9 cellular contexts compared by ENCODE assay signal in the genomic region with DNA sequence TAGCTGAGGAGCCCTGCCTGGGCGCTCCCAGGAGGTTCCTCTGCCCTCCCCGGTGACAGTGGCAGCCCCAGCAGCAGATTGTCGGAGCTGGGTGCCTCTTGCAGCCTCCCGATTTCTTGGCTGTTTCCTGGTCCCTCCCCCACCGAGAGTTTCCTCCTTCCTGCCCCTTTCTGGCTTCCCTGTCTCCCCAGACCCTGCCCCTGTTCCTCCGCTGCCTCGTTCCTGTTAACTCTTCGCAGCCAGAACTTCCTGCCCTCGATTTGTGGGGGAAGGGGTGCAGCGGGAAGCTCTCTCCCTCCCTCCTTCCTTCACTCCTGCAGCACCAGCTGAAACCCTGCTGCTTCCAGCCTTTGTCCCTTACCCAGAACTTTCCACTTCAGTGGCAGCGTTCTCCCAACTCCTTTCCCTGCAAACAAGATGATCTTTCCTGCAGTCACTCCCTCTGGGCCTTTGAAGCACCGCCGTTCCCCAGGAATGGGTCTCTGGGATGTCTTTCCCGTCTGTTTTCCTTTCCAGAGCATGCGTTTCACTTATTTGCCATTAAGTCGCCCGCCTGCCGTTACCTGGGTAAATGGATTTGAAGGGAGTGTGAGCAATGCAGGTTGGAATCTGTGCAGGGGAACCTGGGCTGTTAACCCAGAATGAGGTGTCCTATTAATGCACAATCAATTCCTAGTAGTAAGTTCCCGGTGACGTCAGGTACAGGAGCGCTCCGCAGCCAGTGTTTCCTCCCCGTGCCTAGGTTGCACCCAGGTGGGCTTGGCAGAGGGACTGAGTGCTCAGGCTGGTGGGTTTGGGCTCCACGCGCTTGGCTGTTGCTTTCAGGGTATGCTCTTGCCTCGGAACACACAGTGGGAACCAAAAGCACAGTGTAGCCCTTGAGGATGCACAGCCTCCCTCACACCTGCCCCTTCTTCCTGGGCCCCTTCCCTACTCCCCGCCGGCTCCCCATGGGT. TPM values are rescaled to one million over a fixed set of nuclear protein-coding genes. Genes with fewer than 3 reads are reported as not detected.
DNase-seq lines count a peak whose midpoint lies in the region; ATAC-seq and TF ChIP-seq lines count a peak whose summit lies in the region.
"Had no signal": no experiment of that assay in that cellular context is flagged by ENCODE, and none has a peak within 500 bp of the region (broad histone marks: within the 10 kb centered on the region; RNA-seq: fewer than 3 reads in every experiment).

No MANE protein-coding gene starts in this region.

- H3K4me3 Mint-ChIP-seq in naive thymus-derived CD4-positive, alpha-beta T cell = peak overlapping the region; percentile 91 to 99 (median 96)

- POLR2A ChIA-PET in naive thymus-derived CD4-positive, alpha-beta T cell (lab: Charles Lee) = interaction anchor here (0.6 to 15.1 kb wide), 23 partner anchors 8 to 214 kb away, joined by 3 to 729 read pairs (median 5); a partner anchor contains a TSS

- no peaks in the 10 kb centered on the region for H3K9me3 ChIP-seq in naive thymus-derived CD4-positive, alpha-beta T cell (ENCODE audit: control insufficient read depth in 2 of 3, low read length in 3 of 3)
- H3K9me3 ChIP-seq: SJSA1 had no signal

- H3K4me3 ChIP-seq in epithelial cell of esophagus (ENCODE audit: low read length) = peak overlapping the region; percentile 20
- H3K4me3 ChIP-seq in naive thymus-derived CD4-positive, alpha-beta T cell (ENCODE audit: low read length) = peak overlapping the region; percentile 94
- H3K4me3 ChIP-seq: SJSA1 had no signal

- H3K36me3 ChIP-seq in naive thymus-derived CD4-positive, alpha-beta T cell (ENCODE audit: control insufficient read depth in 2 of 3, insufficient read depth in 3 of 3, low read length in 3 of 3) = peaks cover 0 to 25% (median 5%) of the 10 kb centered on the region in 3 experiments

- intact Hi-C loops in naive thymus-derived CD4-positive, alpha-beta T cell (cut with micrococcal nuclease) = loop anchor here (1.0 to 5.0 kb wide), 3 partner anchors 18 to 132 kb away; a partner anchor contains a TSS

- H3K4me1 Mint-ChIP-seq in naive thymus-derived CD4-positive, alpha-beta T cell = peaks cover 36 to 81% (median 79%) of the 10 kb centered on the region in 7 donors

- H3K4me1 ChIP-seq in naive thymus-derived CD4-positive, alpha-beta T cell (ENCODE audit: control insufficient read depth in 2 of 2, insufficient read depth in 2 of 2, low read length in 2 of 2) = peaks cover 79 to 81% of the 10 kb centered on the region in 2 donors

- peak overlapping the region; percentile 93 for H3K27ac ChIP-seq in naive thymus-derived CD4-positive, alpha-beta T cell (ENCODE audit: low read depth, low read length)
- H3K27ac ChIP-seq: SJSA1 had no signal

- H3K27ac Mint-ChIP-seq in naive thymus-derived CD4-positive, alpha-beta T cell = peak overlapping the region; percentile 87 to 100 (median 97)

- in situ Hi-C loops in GM18951 (cut with MboI; ENCODE audit: low sequenced_read_pairs, unreplicated experiment) = no loop called here

- peaks cover 0 to 58% (median 18%) of the 10 kb centered on the region in 5 donors for H3K36me3 Mint-ChIP-seq in naive thymus-derived CD4-positive, alpha-beta T cell

- H3K27me3 Mint-ChIP-seq in naive thymus-derived CD4-positive, alpha-beta T cell = no peaks in the 10 kb centered on the region

- H3K27me3 ChIP-seq in naive thymus-derived CD4-positive, alpha-beta T cell (ENCODE audit: control insufficient read depth in 2 of 2, insufficient read depth in 2 of 2, low read length in 2 of 2) = no peaks in the 10 kb centered on the region
- H3K27me3 ChIP-seq: SJSA1 had no signal

- CTCF ChIA-PET in naive thymus-derived CD4-positive, alpha-beta T cell (lab: Charles Lee) = interaction anchor here (1.1 to 3.8 kb wide), 9 partner anchors 9 to 83 kb away, joined by 3 to 24 read pairs (median 3); a partner anchor contains a TSS

- peak; percentile 24 for TF ChIP-seq POLR2A in GM18951 (IDR thresholded peaks at IDR 0.05; ENCODE audit: extremely low read depth, insufficient read depth, insufficient read length)
- TF ChIP-seq POLR2A in erythroblast (IDR thresholded peaks at IDR 0.05; ENCODE audit: low read length) = no peak

- no peak for ATAC-seq in naive thymus-derived CD4-positive, alpha-beta T cell
- ATAC-seq in GM21717 (IDR thresholded peaks at IDR 0.05; ENCODE audit: unreplicated experiment) = no peak
- no peak for ATAC-seq in GM19467 (IDR thresholded peaks at IDR 0.05; ENCODE audit: unreplicated experiment)

- peak; percentile 77 for DNase-seq in SKM-1 treated with dmso at 0.1 percent for 144 hours (lab: John Stamatoyannopoulos, UW; ENCODE audit: unreplicated experiment)
- DNase-seq in epithelial cell of esophagus (ENCODE audit: low read depth) = peak; percentile 48
- peak in 5 of 9 donors; percentile 13 to 38 (median 28) for DNase-seq in naive thymus-derived CD4-positive, alpha-beta T cell
- no peak for DNase-seq in erythroblast (lab: John Stamatoyannopoulos, UW)
- no peak for DNase-seq in DMS53 treated with DMSO at 0.1 percent for 48 hours (lab: John Stamatoyannopoulos, UW; ENCODE audit: unreplicated experiment)

- TF ChIP-seq CTCF in epithelial cell of esophagus (IDR thresholded peaks at IDR 0.05; ENCODE audit: insufficient read depth, low read depth, low read length, missing control alignments) = no peak

- H3K9me3 Mint-ChIP-seq in naive thymus-derived CD4-positive, alpha-beta T cell = no peaks in the 10 kb centered on the region

RNA-seq across cellular contexts. Expression of a gene that starts 4.3 kb away (rescaled TPM):
- total RNA-seq in naive thymus-derived CD4-positive, alpha-beta T cell = 100 to 1,000 TPM; 305 to 399 (median 322) TPM
- polyA plus RNA-seq in naive thymus-derived CD4-positive, alpha-beta T cell = 10 to 100 TPM; 18.5 to 38.0 TPM

RNA-seq across cellular contexts. Expression of a gene that starts 18.6 kb away (rescaled TPM):
- total RNA-seq in naive thymus-derived CD4-positive, alpha-beta T cell = 100 to 1,000 TPM; 161 to 286 (median 191) TPM
- 10 to 100 TPM in 1 of 2 donors, 1 to 10 TPM in 1; 6.3 to 19.5 TPM for polyA plus RNA-seq in naive thymus-derived CD4-positive, alpha-beta T cell

RNA-seq across cellular contexts. Expression of a gene that starts 32.8 kb away (rescaled TPM):
- 10 to 100 TPM in 4 of 5 experiments, 1 to 10 TPM in 1; 8.8 to 23.8 (median 15.0) TPM for total RNA-seq in naive thymus-derived CD4-positive, alpha-beta T cell
- 1 to 10 TPM; 1.1 to 4.9 TPM for polyA plus RNA-seq in naive thymus-derived CD4-positive, alpha-beta T cell

Comparison
In these comparisons a context has a peak if more than half of its experiments do, and no peak if none do; other contexts are left out.
1. DNase-seq: peak in SKM-1 treated with dmso at 0.1 percent for 144 hours (single experiment), epithelial cell of esophagus (single experiment) and naive thymus-derived CD4-positive, alpha-beta T cell (5 of 9); none in erythroblast (0 of 2) and DMS53 treated with DMSO at 0.1 percent for 48 hours (single experiment).